ENCODE assay signal across 1 cellular context in genomic region chr20:11156922-11157321, GRCh38.
TF ChIP-seq lines count a peak whose summit lies in the region.

No MANE protein-coding gene starts in this region.

TF ChIP-seq in GM23338, 12 proteins besides CTCF, POLR2A, EP300 and RAD21 (continued from another document):
- TF ChIP-seq ZNF462 (CRISPR knock-in tag; IDR thresholded peaks at IDR 0.05) (no peak), CREB1 (CRISPR knock-in tag; IDR thresholded peaks at IDR 0.05; ENCODE audit: low read depth) (no peak), NANOG (IDR thresholded peaks at IDR 0.05; ENCODE audit: borderline replicate concordance) (no peak), ZNF331 (CRISPR knock-in tag; IDR thresholded peaks at IDR 0.05; ENCODE audit: low read depth) (no peak), EZH2 (IDR thresholded peaks at IDR 0.05; ENCODE audit: low read depth, unreplicated experiment) (no peak), POLR2AphosphoS5 (IDR thresholded peaks at IDR 0.05; ENCODE audit: low read depth) (no peak), ETS1 (IDR thresholded peaks at IDR 0.05) (no peak), EZH2phosphoT487 (IDR thresholded peaks at IDR 0.05; ENCODE audit: unreplicated experiment) (no peak), JUNB (IDR thresholded peaks at IDR 0.05; ENCODE audit: unreplicated experiment) (no peak), REST (IDR thresholded peaks at IDR 0.05; ENCODE audit: unreplicated experiment) (no peak)
